In the genomic region with DNA sequence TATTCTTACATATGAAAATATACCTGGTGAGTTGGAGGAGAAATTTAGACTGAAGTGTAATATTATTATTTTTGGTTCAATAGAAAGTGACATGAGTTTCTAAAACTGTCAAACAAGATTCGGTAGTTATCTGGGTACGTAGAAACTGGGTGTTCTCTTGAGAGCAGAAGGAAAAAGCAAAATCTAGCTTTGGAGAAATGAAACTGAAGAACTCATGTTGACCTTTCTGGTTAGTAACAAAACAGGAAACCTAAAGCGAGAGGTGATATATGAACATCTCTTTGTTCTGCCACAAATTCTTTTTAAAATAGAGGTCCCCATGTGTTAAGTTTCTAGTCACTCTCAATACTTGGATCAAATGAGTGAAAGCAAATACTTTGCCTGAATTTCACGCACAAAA, we compare ENCODE assay signal across 10 cellular contexts.
A peak's percentile ranks its signal among the peaks of the same experiment; 100 is the strongest.
DNase-seq lines count a peak whose midpoint lies in the region; ATAC-seq and TF ChIP-seq lines count a peak whose summit lies in the region.
"Had no signal": no experiment of that assay in that cellular context is flagged by ENCODE, and none has a peak within 500 bp of the region (broad histone marks: within the 10 kb centered on the region; RNA-seq: fewer than 3 reads in every experiment).

No MANE protein-coding gene starts in this region.

- POLR2A ChIA-PET in naive thymus-derived CD4-positive, alpha-beta T cell (lab: Charles Lee) = no interaction called here

- H2AFZ ChIP-seq in smooth muscle cell (ENCODE audit: low read depth) = no peak overlapping the region
- H2AFZ ChIP-seq: GM23338 had no signal

- H3K9me3 Mint-ChIP-seq in naive thymus-derived CD4-positive, alpha-beta T cell = peaks cover 0 to 4% (median 0%) of the 10 kb centered on the region in 11 donors
- H3K9me3 Mint-ChIP-seq: GM23338 had no signal

- H4K20me1 ChIP-seq in smooth muscle cell (ENCODE audit: low read depth) = no peaks in the 10 kb centered on the region

- no peaks in the 10 kb centered on the region for H3K4me1 Mint-ChIP-seq in naive thymus-derived CD4-positive, alpha-beta T cell

- H3K27ac Mint-ChIP-seq in naive thymus-derived CD4-positive, alpha-beta T cell = no peak overlapping the region
- H3K27ac Mint-ChIP-seq: GM23338 had no signal

- no peaks in the 10 kb centered on the region for H3K9me3 ChIP-seq in smooth muscle cell (replicated peaks; ENCODE audit: low read depth)
- H3K9me3 ChIP-seq in naive thymus-derived CD4-positive, alpha-beta T cell (ENCODE audit: control insufficient read depth in 2 of 3, low read length in 3 of 3) = no peaks in the 10 kb centered on the region
- H3K9me3 ChIP-seq: tibial artery had no signal

- H3K27me3 Mint-ChIP-seq in naive thymus-derived CD4-positive, alpha-beta T cell = no peaks in the 10 kb centered on the region

- no peaks in the 10 kb centered on the region for H3K36me3 ChIP-seq in smooth muscle cell (ENCODE audit: low read depth)
- H3K36me3 ChIP-seq in naive thymus-derived CD4-positive, alpha-beta T cell (ENCODE audit: control insufficient read depth in 2 of 3, insufficient read depth in 3 of 3, low read length in 3 of 3) = no peaks in the 10 kb centered on the region
- H3K36me3 ChIP-seq: tibial artery had no signal

- no peak overlapping the region for H3K4me2 ChIP-seq in smooth muscle cell
- H3K4me2 ChIP-seq: GM23338 had no signal

- H3K79me2 ChIP-seq in smooth muscle cell (ENCODE audit: low read depth) = no peaks in the 10 kb centered on the region

- no peak overlapping the region for H3K4me3 Mint-ChIP-seq in naive thymus-derived CD4-positive, alpha-beta T cell
- H3K4me3 Mint-ChIP-seq: GM23338 had no signal

- no peak overlapping the region for H3K4me3 ChIP-seq in smooth muscle cell
- no peak overlapping the region for H3K4me3 ChIP-seq in naive thymus-derived CD4-positive, alpha-beta T cell (ENCODE audit: low read length)
- H3K4me3 ChIP-seq: GM23338, tibial artery had no signal

- no peaks in the 10 kb centered on the region for H3K36me3 Mint-ChIP-seq in naive thymus-derived CD4-positive, alpha-beta T cell

- DNase-seq in medulla oblongata (ENCODE audit: extremely low spot score) (peak; percentile 27), smooth muscle cell (lab: John Stamatoyannopoulos, UW; ENCODE audit: unreplicated experiment) (no peak), occipital lobe (lab: John Stamatoyannopoulos, UW) (no peak)
- DNase-seq in naive thymus-derived CD4-positive, alpha-beta T cell = no peak
- DNase-seq: tibial artery had no signal

- intact Hi-C loops in naive thymus-derived CD4-positive, alpha-beta T cell (cut with micrococcal nuclease) = no loop called here

- WGBS in smooth muscle cell (ENCODE audit: low lambda C conversion rate) = 97% methylated on average over 4 of the region's 4 CpGs

- CTCF ChIA-PET in naive thymus-derived CD4-positive, alpha-beta T cell (lab: Charles Lee) = no interaction called here

- no peak for TF ChIP-seq CTCF in smooth muscle cell (IDR thresholded peaks at IDR 0.05; ENCODE audit: borderline replicate concordance, insufficient read depth, poor library complexity, severe bottlenecking)

- peaks cover 11% of the 10 kb centered on the region for H3K4me1 ChIP-seq in smooth muscle cell (ENCODE audit: low read depth)
- no peaks in the 10 kb centered on the region for H3K4me1 ChIP-seq in naive thymus-derived CD4-positive, alpha-beta T cell (ENCODE audit: control insufficient read depth in 2 of 2, insufficient read depth in 2 of 2, low read length in 2 of 2)
- H3K4me1 ChIP-seq: tibial artery had no signal

- no peaks in the 10 kb centered on the region for H3F3A ChIP-seq in smooth muscle cell (ENCODE audit: low read depth)

- H3K27ac ChIP-seq in smooth muscle cell (ENCODE audit: low read depth) = no peak overlapping the region
- H3K27ac ChIP-seq in naive thymus-derived CD4-positive, alpha-beta T cell (ENCODE audit: low read depth, low read length) = no peak overlapping the region
- H3K27ac ChIP-seq: tibial artery had no signal

- H3K27me3 ChIP-seq in smooth muscle cell (ENCODE audit: low read depth) = no peaks in the 10 kb centered on the region
- H3K27me3 ChIP-seq in naive thymus-derived CD4-positive, alpha-beta T cell (ENCODE audit: control insufficient read depth in 2 of 2, insufficient read depth in 2 of 2, low read length in 2 of 2) = no peaks in the 10 kb centered on the region
- H3K27me3 ChIP-seq: tibial artery had no signal

- H3K9ac ChIP-seq in smooth muscle cell (ENCODE audit: low read depth) = no peak overlapping the region

- peak; percentile 59 for ATAC-seq in GM18909 (IDR thresholded peaks at IDR 0.05; ENCODE audit: poor library complexity, unreplicated experiment)
- peak; percentile 88 for ATAC-seq in GM21723 (IDR thresholded peaks at IDR 0.05; ENCODE audit: unreplicated experiment)
- ATAC-seq in HG03342 (IDR thresholded peaks at IDR 0.05; ENCODE audit: unreplicated experiment) = peak; percentile 83
- ATAC-seq in naive thymus-derived CD4-positive, alpha-beta T cell = no peak
- ATAC-seq in HG03039 (IDR thresholded peaks at IDR 0.05; ENCODE audit: unreplicated experiment) = no peak
- ATAC-seq: GM23338 had no signal

Comparison
In these comparisons a context has a peak if more than half of its experiments do, and no peak if none do; other contexts are left out.
1. ATAC-seq: peak in GM18909 (single experiment), GM21723 (single experiment) and HG03342 (single experiment); none in naive thymus-derived CD4-positive, alpha-beta T cell (single experiment) and HG03039 (single experiment).